In genomic region chr2:157838442-157839161, GRCh38 we compare ENCODE assay signal across 9 cellular contexts. TPM values are rescaled to one million over a fixed set of nuclear protein-coding genes. Genes with fewer than 3 reads are reported as not detected.
DNase-seq lines count a peak whose midpoint lies in the region; ATAC-seq, FAIRE-seq and TF ChIP-seq lines count a peak whose summit lies in the region.
"Had no signal": no experiment of that assay in that cellular context is flagged by ENCODE, and none has a peak within 500 bp of the region (broad histone marks: within the 10 kb centered on the region; RNA-seq: fewer than 3 reads in every experiment).

No MANE protein-coding gene starts in this region.

- FAIRE-seq in bronchial epithelial cell (lab: Jason Lieb, UNC): no peak
- FAIRE-seq: endometrium had no signal

- ATAC-seq in left lobe of liver (peak; percentile 61), HG03280 (IDR thresholded peaks at IDR 0.05; ENCODE audit: unreplicated experiment) (no peak), GM21390 (IDR thresholded peaks at IDR 0.05; ENCODE audit: unreplicated experiment) (no peak)

- 26 to 34% (median 27%) methylated on average over 4 of the region's 4 CpGs for WGBS in stomach, 5 donors

- H3K9ac ChIP-seq in HUES48 (ENCODE audit: low read depth, low read length): no peak overlapping the region

- TF ChIP-seq POLR2A in stomach (IDR thresholded peaks at IDR 0.05): no peak

- H3K27ac ChIP-seq in HUES48 (ENCODE audit: low read depth, low read length) (peak overlapping the region; percentile 89), stomach (peak overlapping the region; percentile 69 to 83 (median 74))

- H3K27me3 ChIP-seq in HUES48 (ENCODE audit: control insufficient read depth, insufficient read depth, low read length): no peaks in the 10 kb centered on the region
- no peaks in the 10 kb centered on the region for H3K27me3 ChIP-seq in bronchial epithelial cell (ENCODE audit: control insufficient read depth, insufficient read depth, low read length)
- H3K27me3 ChIP-seq in stomach: no peaks in the 10 kb centered on the region

- H3K4me3 ChIP-seq in HUES48 (ENCODE audit: low read depth, low read length) (no peak overlapping the region; the same call in 1 of the 2 replicates), bronchial epithelial cell (ENCODE audit: low read depth, low read length) (no peak overlapping the region), stomach (peak overlapping the region; percentile 24 to 36 (median 26))

- no peaks in the 10 kb centered on the region for H3K36me3 ChIP-seq in HUES48 (ENCODE audit: control insufficient read depth, insufficient read depth, low read length)
- peaks cover 3% of the 10 kb centered on the region for H3K36me3 ChIP-seq in bronchial epithelial cell (ENCODE audit: control insufficient read depth, insufficient read depth, low read length)
- H3K36me3 ChIP-seq in stomach: no peaks in the 10 kb centered on the region

- no peaks in the 10 kb centered on the region for H3K9me3 ChIP-seq in HUES48 (ENCODE audit: control insufficient read depth, insufficient read depth, low read length)
- H3K9me3 ChIP-seq in stomach: no peaks in the 10 kb centered on the region

- no peak for TF ChIP-seq EP300 in stomach (IDR thresholded peaks at IDR 0.05)

- intact Hi-C loops in stomach (cut with DNase I; ENCODE audit: low total_unique reads): no loop called here

- DNase-seq in Ammon's horn (ENCODE audit: low spot score) (peak; percentile 72), RKO (ENCODE audit: low spot score) (peak; percentile 74), bronchial epithelial cell (ENCODE audit: low read depth) (peak; percentile 85), left lobe of liver (ENCODE audit: low spot score) (peak; percentile 64), stomach (peak; percentile 39)

- TF ChIP-seq CTCF in bronchial epithelial cell (IDR thresholded peaks at IDR 0.05; ENCODE audit: insufficient read depth, low read length, severe bottlenecking): no peak
- no peak for TF ChIP-seq CTCF in stomach (IDR thresholded peaks at IDR 0.05)

- H3K4me1 ChIP-seq in HUES48 (ENCODE audit: control insufficient read depth, insufficient read depth, low read length) (peaks cover 54% of the 10 kb centered on the region), stomach (peaks cover 46 to 78% (median 61%) of the 10 kb centered on the region in 4 donors)

RNA-seq across cellular contexts. Expression of gene ACVR1, which starts 37.5 kb away (rescaled TPM):
- total RNA-seq in bronchial epithelial cell (17.1 and 17.3 TPM in 2 replicates), left lobe of liver (14.9 TPM), stomach (10 to 100 TPM in 3 of 5 donors, 1 to 10 TPM in 2; 2.3 to 32.1 (median 18.4) TPM)
- 1 to 10 TPM; 3.7 to 5.6 (median 5.5) TPM for polyA plus RNA-seq in stomach

Comparison
In these comparisons a context has a peak if more than half of its experiments do, and no peak if none do; other contexts are left out.
1. H3K4me3 ChIP-seq: peak in stomach (4 of 4); none in HUES48 (single experiment) and bronchial epithelial cell (single experiment).
2. Peak in every context shown above with its lines, with median percentiles within 50 percentile points of each other: DNase-seq.